8 cellular contexts compared by ENCODE assay signal in genomic region chr12:120439646-120440247, GRCh38. TPM values are rescaled to one million over a fixed set of nuclear protein-coding genes. Genes with fewer than 3 reads are reported as not detected.
A peak's percentile ranks its signal among the peaks of the same experiment; 100 is the strongest.
DNase-seq lines count a peak whose midpoint lies in the region; ATAC-seq and TF ChIP-seq lines count a peak whose summit lies in the region.

No MANE protein-coding gene starts in this region.

- ATAC-seq in heart right ventricle (peak in 7 of 8 donors; percentile 23 to 60 (median 32)), sciatic nerve (peak; percentile 21), HG03097 (IDR thresholded peaks at IDR 0.05; ENCODE audit: low FRiP score, unreplicated experiment) (no peak)

- H3K9me2 ChIP-seq in MM.1S (replicated peaks; ENCODE audit: insufficient read depth, low read length) (no peaks in the 10 kb centered on the region), SU-DHL-6 (replicated peaks; ENCODE audit: insufficient read depth, low read length) (no peaks in the 10 kb centered on the region)

- peak; percentile 51 for TF ChIP-seq CTCF in MM.1S (IDR thresholded peaks at IDR 0.05; ENCODE audit: low read length)
- peak; percentile 67 for TF ChIP-seq CTCF in SU-DHL-6 (IDR thresholded peaks at IDR 0.05; ENCODE audit: insufficient read depth, low read length, poor library complexity, severe bottlenecking)
- TF ChIP-seq CTCF in heart right ventricle (IDR thresholded peaks at IDR 0.05) = peak; percentile 16 to 69 (median 65)

- no peaks in the 10 kb centered on the region; the same call in 1 of the 2 replicates for H3F3A ChIP-seq in MM.1S (ENCODE audit: insufficient read depth, low read length)
- H3F3A ChIP-seq in SU-DHL-6 (ENCODE audit: insufficient read depth) = peaks cover 17% of the 10 kb centered on the region

- peak overlapping the region; percentile 19; the same call in 1 of the 2 replicates for H3K4me2 ChIP-seq in MM.1S (ENCODE audit: low read depth, low read length)
- H3K4me2 ChIP-seq in SU-DHL-6 (ENCODE audit: low read depth, low read length, poor library complexity, severe bottlenecking) = peak overlapping the region; percentile 78

- peak overlapping the region; percentile 68 for H3K4me3 Mint-ChIP-seq in activated naive CD4-positive, alpha-beta T cell treated with anti-CD3 and anti-CD28 coated beads, Interleukin-2, amount 50 U/mL, for 24 hours

- H3K9ac ChIP-seq in MM.1S (ENCODE audit: low read length) (no peak overlapping the region), SU-DHL-6 (ENCODE audit: low read length) (peak overlapping the region; percentile 26; the same call in 1 of the 2 replicates)

- H3K27me3 ChIP-seq in MM.1S (replicated peaks; ENCODE audit: insufficient read depth, low read length) (no peaks in the 10 kb centered on the region), SU-DHL-6 (ENCODE audit: low read length) (no peaks in the 10 kb centered on the region), heart right ventricle (no peaks in the 10 kb centered on the region)

- H3K27ac ChIP-seq in MM.1S (ENCODE audit: low read length) (no peak overlapping the region), SU-DHL-6 (ENCODE audit: low read depth, low read length) (no peak overlapping the region), heart right ventricle (no peak overlapping the region)

- intact Hi-C loops in heart right ventricle (cut with DNase I) (no loop called here), sciatic nerve (cut with DNase I) (no loop called here)

- H3K9me3 ChIP-seq in MM.1S (replicated peaks; ENCODE audit: insufficient read depth, low read length) = no peaks in the 10 kb centered on the region
- H3K9me3 ChIP-seq in SU-DHL-6 (ENCODE audit: insufficient read depth, low read length) = no peaks in the 10 kb centered on the region
- no peaks in the 10 kb centered on the region for H3K9me3 ChIP-seq in heart right ventricle

- H2AFZ ChIP-seq in MM.1S (ENCODE audit: low read length) (no peak overlapping the region), SU-DHL-6 (ENCODE audit: low read depth, low read length, severe bottlenecking) (no peak overlapping the region)

- DNase-seq in EL = peak; percentile 66
- peak; percentile 47 for DNase-seq in MM.1S
- peak; percentile 22 to 55 for DNase-seq in heart right ventricle
- DNase-seq in sciatic nerve (ENCODE audit: low spot score) = no peak
- no peak for DNase-seq in NCI-H187 treated with DMSO at 0.1 percent for 48 hours (lab: John Stamatoyannopoulos, UW)

- H4K20me1 ChIP-seq in MM.1S (ENCODE audit: insufficient read depth, low read length) (no peaks in the 10 kb centered on the region), SU-DHL-6 (ENCODE audit: low read depth, low read length) (0 out of 2 replicates have a peak, but pooled peaks cover 5% of the 10 kb centered on the region)

- H3K36me3 Mint-ChIP-seq in activated naive CD4-positive, alpha-beta T cell treated with anti-CD3 and anti-CD28 coated beads, Interleukin-2, amount 50 U/mL, for 24 hours = no peaks in the 10 kb centered on the region

- no peaks in the 10 kb centered on the region for H3K9me3 Mint-ChIP-seq in activated naive CD4-positive, alpha-beta T cell treated with anti-CD3 and anti-CD28 coated beads, Interleukin-2, amount 50 U/mL, for 24 hours

- no peaks in the 10 kb centered on the region for H3K27me3 Mint-ChIP-seq in activated naive CD4-positive, alpha-beta T cell treated with anti-CD3 and anti-CD28 coated beads, Interleukin-2, amount 50 U/mL, for 24 hours

- H3K4me1 Mint-ChIP-seq in activated naive CD4-positive, alpha-beta T cell treated with anti-CD3 and anti-CD28 coated beads, Interleukin-2, amount 50 U/mL, for 24 hours = peaks cover 26% of the 10 kb centered on the region

- 0 out of 2 replicates have a peak, but pooled peaks cover 3% of the 10 kb centered on the region for H3K4me1 ChIP-seq in MM.1S (ENCODE audit: low read length)
- H3K4me1 ChIP-seq in heart right ventricle = peaks cover 0 to 32% (median 18%) of the 10 kb centered on the region in 9 donors

- H3K4me3 ChIP-seq in MM.1S (ENCODE audit: low read length) (no peak overlapping the region), SU-DHL-6 (ENCODE audit: insufficient read depth, low read length, poor library complexity, severe bottlenecking) (no peak overlapping the region), heart right ventricle (peak overlapping the region in 5 of 10 donors; percentile 7 to 93 (median 87))

- H3K36me3 ChIP-seq in MM.1S (replicated peaks; ENCODE audit: insufficient read depth, low read length) (no peaks in the 10 kb centered on the region), SU-DHL-6 (ENCODE audit: low read length) (no peaks in the 10 kb centered on the region), heart right ventricle (peaks cover 0 to 59% (median 19%) of the 10 kb centered on the region in 9 donors)

- 20 to 24% methylated on average over 6 of the region's 6 CpGs for WGBS in heart right ventricle, 2 donors

- H3K27ac Mint-ChIP-seq in activated naive CD4-positive, alpha-beta T cell treated with anti-CD3 and anti-CD28 coated beads, Interleukin-2, amount 50 U/mL, for 24 hours = no peak overlapping the region

- peaks cover 53% of the 10 kb centered on the region for H3K79me2 ChIP-seq in MM.1S (ENCODE audit: low read length)
- peaks cover 28% of the 10 kb centered on the region for H3K79me2 ChIP-seq in SU-DHL-6 (ENCODE audit: insufficient read depth, low read length)

RNA-seq across cellular contexts. Expression of gene COX6A1, which starts 1.8 kb away (rescaled TPM):
- total RNA-seq in heart right ventricle (100 to 1,000 TPM; 101 to 180 (median 151) TPM), sciatic nerve (165 TPM)
- polyA plus RNA-seq in heart right ventricle = 100 to 1,000 TPM; 531 to 859 TPM

RNA-seq across cellular contexts. Expression of gene TRIAP1, which starts 6.4 kb away (rescaled TPM):
- 10 to 100 TPM; 10.1 to 18.4 (median 13.0) TPM for total RNA-seq in heart right ventricle
- 10 to 100 TPM; 12.0 to 28.9 TPM for polyA plus RNA-seq in heart right ventricle
- total RNA-seq in sciatic nerve = 12.9 TPM

RNA-seq across cellular contexts. Expression of gene GATC, which starts 6.5 kb away (rescaled TPM):
- total RNA-seq in heart right ventricle (10 to 100 TPM in 7 of 10 donors, 1 to 10 TPM in 3; 6.4 to 17.0 (median 11.1) TPM), sciatic nerve (26.6 TPM)
- 1 to 10 TPM; 6.0 to 7.3 TPM for polyA plus RNA-seq in heart right ventricle

RNA-seq across cellular contexts. Expression of gene SRSF9, which starts 29.8 kb away (rescaled TPM):
- total RNA-seq in heart right ventricle (10 to 100 TPM; 25.4 to 54.7 (median 32.0) TPM), sciatic nerve (99.2 TPM)
- polyA plus RNA-seq in heart right ventricle = 10 to 100 TPM; 29.8 to 42.9 TPM

RNA-seq across cellular contexts. Expression of gene DYNLL1, which starts 56.2 kb away (rescaled TPM):
- total RNA-seq in heart right ventricle = 100 to 1,000 TPM in 9 of 10 donors, 10 to 100 TPM in 1; 94.0 to 227 (median 120) TPM
- polyA plus RNA-seq in heart right ventricle = 100 to 1,000 TPM; 136 to 352 TPM
- 431 TPM for total RNA-seq in sciatic nerve

Comparison
In these comparisons a context has a peak if more than half of its experiments do, and no peak if none do; other contexts are left out.
1. DNase-seq: peak in EL (single experiment), MM.1S (single experiment) and heart right ventricle (2 of 2); none in sciatic nerve (single experiment) and NCI-H187 treated with DMSO at 0.1 percent for 48 hours (single experiment).
2. Peak in every context shown above with its lines, with median percentiles within 50 percentile points of each other: CTCF ChIP-seq.